Comparison of ENCODE assay signal across 27 cellular contexts in the genomic region with DNA sequence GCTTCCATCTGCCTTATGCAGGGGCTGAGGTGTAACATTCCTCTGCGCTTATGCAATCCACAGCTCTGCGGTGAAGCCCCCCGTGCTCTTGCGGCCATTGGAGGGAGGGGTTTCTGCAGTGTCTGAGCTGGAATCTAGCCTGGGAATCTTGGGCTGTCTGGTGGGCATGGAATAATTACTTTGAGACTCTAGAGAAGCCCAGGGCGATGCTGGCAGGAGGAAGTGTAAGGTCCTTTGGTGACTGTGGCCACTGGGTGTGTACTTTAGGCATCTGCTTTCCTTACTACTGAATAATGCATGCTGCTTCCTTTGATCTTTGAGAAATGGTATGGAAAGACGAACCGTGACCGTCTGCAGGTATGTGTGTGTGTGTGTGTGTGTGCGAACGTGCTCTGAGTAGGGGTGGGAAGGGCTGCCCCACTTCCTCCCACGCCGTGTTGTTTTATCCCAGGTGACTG.
DNase-seq lines count a peak whose midpoint lies in the region; ATAC-seq, FAIRE-seq and TF ChIP-seq lines count a peak whose summit lies in the region.
"Had no signal": no experiment of that assay in that cellular context is flagged by ENCODE, and none has a peak within 500 bp of the region (broad histone marks: within the 10 kb centered on the region; RNA-seq: fewer than 3 reads in every experiment).

No MANE protein-coding gene starts in this region.

- no peaks in the 10 kb centered on the region for H3K9me3 ChIP-seq in H1 (ENCODE audit: insufficient read depth in 2 of 2, low read depth in 1 of 2, low read length in 1 of 2)
- no peaks in the 10 kb centered on the region for H3K9me3 ChIP-seq in T-helper 17 cell (ENCODE audit: control insufficient read depth, low read length, poor library complexity, severe bottlenecking)
- H3K9me3 ChIP-seq: SK-N-SH, upper lobe of right lung had no signal

- no peak overlapping the region for H2BK15ac ChIP-seq in H1 (ENCODE audit: low read length)

- no peaks in the 10 kb centered on the region for H4K20me1 ChIP-seq in H1 (replicated peaks in 1 of 2; ENCODE audit: control insufficient read depth in 1 of 2, insufficient read depth in 2 of 2, low read length in 2 of 2)

- H3K14ac ChIP-seq in H1 (ENCODE audit: insufficient read length) = no peak overlapping the region

- intact Hi-C loops in Calu3 (cut with micrococcal nuclease; ENCODE audit: unreplicated experiment) (no loop called here), Right ventricle myocardium superior (cut with DNase I) (no loop called here)

- H3K4ac ChIP-seq in H1 (replicated peaks; ENCODE audit: insufficient read length, low read depth, low read length) = no peak overlapping the region

- H3K9me3 Mint-ChIP-seq in Calu3 (ENCODE audit: low read depth, unreplicated experiment) (no peaks in the 10 kb centered on the region), mesothelial cell of epicardium (no peaks in the 10 kb centered on the region)
- H3K9me3 Mint-ChIP-seq in T-helper 2 cell treated with Interferon-gamma antibody and Interleukin-4, amounts not matched to agents 5 μg/mL and 100 μg/mL, for 36 hours = no peaks in the 10 kb centered on the region
- H3K9me3 Mint-ChIP-seq: activated naive CD8-positive, alpha-beta T cell treated with anti-CD3 and anti-CD28 coated beads, Interleukin-2, amount 10 ng/mL, durations not matched to agents 7 days and 5 days; stimulated activated effector memory CD8-positive, alpha-beta T cell treated with anti-CD3 and anti-CD28 coated beads, Interleukin-12 subunit alpha, Interleukin-12 subunit beta, amount 100 ng/mL, for 72 hours had no signal

- no peak overlapping the region for H2BK20ac ChIP-seq in H1 (ENCODE audit: low read length)

- no peak overlapping the region for H2BK5ac ChIP-seq in H1 (ENCODE audit: low read depth, low read length)

- no peaks in the 10 kb centered on the region for H3K23me2 ChIP-seq in H1 (ENCODE audit: low read depth, low read length)

- POLR2A ChIA-PET in H1 (lab: Charles Lee; ENCODE audit: partially characterized antibody) = no interaction called here

- 89% methylated on average over 12 of the region's 12 CpGs; no CpG with 5 or more reads in 1 of the 2 experiments for WGBS in H1 (ENCODE audit: extremely low coverage in 1 of 2, insufficient coverage in 1 of 2, insufficient read length in 1 of 2, insufficient replicate concordance in 2 of 2, low coverage in 1 of 2, low lambda C conversion rate in 2 of 2, missing lambda C conversion rate in 1 of 2), 2 experiments

- no peak overlapping the region for H3K9ac ChIP-seq in H1 (replicated peaks in 1 of 4; ENCODE audit: extremely low read depth in 1 of 4, low read depth in 3 of 4, low read length in 3 of 4)
- H3K9ac ChIP-seq: parathyroid adenoma, SK-N-SH had no signal

- no peak for TF ChIP-seq EP300 in H1 (IDR thresholded peaks at IDR 0.05; ENCODE audit: borderline replicate concordance in 1 of 2, low read depth in 2 of 2, low read length in 2 of 2)

- H3K4me3 ChIP-seq in H1 (ENCODE audit: extremely low read depth in 1 of 4, insufficient read depth in 2 of 4, low read depth in 3 of 4, low read length in 4 of 4) = no peak overlapping the region
- no peak overlapping the region for H3K4me3 ChIP-seq in H7 (ENCODE audit: insufficient read depth, low read depth, low read length)
- H3K4me3 ChIP-seq: upper lobe of right lung had no signal

- H3K27me3 ChIP-seq in H1 (replicated peaks in 1 of 4; ENCODE audit: control insufficient read depth in 3 of 4, extremely low read depth in 1 of 4, insufficient read depth in 3 of 4, low read length in 3 of 4) = no peaks in the 10 kb centered on the region
- H3K27me3 ChIP-seq in H7 (ENCODE audit: control insufficient read depth, insufficient read depth, low read length) = no peaks in the 10 kb centered on the region
- H3K27me3 ChIP-seq: upper lobe of right lung had no signal

- ATAC-seq in Right ventricle myocardium superior (ENCODE audit: poor library complexity) (no peak), T-helper 17 cell (no peak)
- ATAC-seq: activated CD4-positive, alpha-beta T cell treated with anti-CD3 and anti-CD28 coated beads for 36 hours; sciatic nerve; stimulated activated effector memory CD8-positive, alpha-beta T cell treated with anti-CD3 and anti-CD28 coated beads, Interleukin-12 subunit alpha, Interleukin-12 subunit beta, amount 100 ng/mL, for 72 hours; upper lobe of right lung had no signal

- no peak overlapping the region for H3K56ac ChIP-seq in H1 (replicated peaks; ENCODE audit: insufficient read length, low read depth, low read length)

- no peak overlapping the region for H3K4me2 ChIP-seq in H1 (ENCODE audit: insufficient read depth in 1 of 2, low read depth in 2 of 2, low read length in 2 of 2)
- H3K4me2 ChIP-seq: SK-N-SH had no signal

- H3K23ac ChIP-seq in H1 (ENCODE audit: insufficient read length) = no peak overlapping the region

- H4K5ac ChIP-seq in H1 (ENCODE audit: insufficient read length, low read depth, low read length) = no peak overlapping the region

- H2BK120ac ChIP-seq in H1 (replicated peaks; ENCODE audit: low read depth, low read length) = no peak overlapping the region

- H3K4me1 Mint-ChIP-seq in Calu3 (ENCODE audit: low read depth, unreplicated experiment) (peaks cover 29% of the 10 kb centered on the region), mesothelial cell of epicardium (peaks cover 32% of the 10 kb centered on the region), T-helper 17 cell (peaks cover 5% of the 10 kb centered on the region)
- no peaks in the 10 kb centered on the region for H3K4me1 Mint-ChIP-seq in T-helper 2 cell treated with Interferon-gamma antibody and Interleukin-4, amounts not matched to agents 5 μg/mL and 100 μg/mL, for 36 hours (ENCODE audit: low read depth)
- H3K4me1 Mint-ChIP-seq: activated CD4-positive, alpha-beta T cell treated with anti-CD3 and anti-CD28 coated beads for 36 hours; stimulated activated effector memory CD8-positive, alpha-beta T cell treated with anti-CD3 and anti-CD28 coated beads, Interleukin-12 subunit alpha, Interleukin-12 subunit beta, amount 100 ng/mL, for 72 hours had no signal

- no peak overlapping the region; the same call in 1 of the 2 replicates for H4K8ac ChIP-seq in H1 (ENCODE audit: extremely low read depth, insufficient read depth, low read length)

- H3K79me2 ChIP-seq in H1 (ENCODE audit: control insufficient read depth in 1 of 2, insufficient read depth in 2 of 2, low read length in 2 of 2) = no peaks in the 10 kb centered on the region
- H3K79me2 ChIP-seq: parathyroid adenoma had no signal

- no peak for FAIRE-seq in H1 (lab: Jason Lieb, UNC)
- FAIRE-seq: astrocyte, islet of Langerhans had no signal

- TF ChIP-seq POLR2A in H1 (IDR thresholded peaks at IDR 0.05; ENCODE audit: control extremely low read depth in 1 of 2, low read depth in 2 of 2, low read length in 2 of 2) = no peak

- no peak overlapping the region for H3K18ac ChIP-seq in H1 (ENCODE audit: extremely low read depth, low read length)

- no peaks in the 10 kb centered on the region for H3K4me1 ChIP-seq in H1 (replicated peaks in 1 of 4; ENCODE audit: control insufficient read depth in 3 of 4, insufficient read depth in 4 of 4, low read length in 3 of 4)
- H3K4me1 ChIP-seq: parathyroid adenoma, upper lobe of right lung had no signal

- H2AK5ac ChIP-seq in H1 (ENCODE audit: low read depth, low read length) = 0 out of 2 replicates have a peak overlapping the region, but pooled peaks have one; percentile 28

- no peak for DNase-seq in Calu3
- peak; percentile 40 for DNase-seq in MV-4-11 (lab: John Stamatoyannopoulos, UW)
- no peak for DNase-seq in H1 (ENCODE audit: low read depth in 1 of 2, low spot score in 2 of 2)
- no peak for DNase-seq in mesothelial cell of epicardium (ENCODE audit: low spot score in 2 of 2, unreplicated experiment in 2 of 2)
- DNase-seq in T-helper 2 cell treated with Interferon-gamma antibody and Interleukin-4, amounts not matched to agents 5 μg/mL and 100 μg/mL, for 36 hours (ENCODE audit: low spot score) = no peak
- DNase-seq in Right ventricle myocardium superior = no peak
- no peak for DNase-seq in H7
- no peak for DNase-seq in T-helper 17 cell
- DNase-seq: activated CD4-positive, alpha-beta T cell treated with anti-CD3 and anti-CD28 coated beads for 36 hours; activated gamma-delta T cell; activated naive CD8-positive, alpha-beta T cell treated with anti-CD3 and anti-CD28 coated beads, Interleukin-2, amount 10 ng/mL, durations not matched to agents 7 days and 5 days; activated T-cell treated with anti-CD3 and anti-CD28 coated beads, Interleukin-2, amount 50 U/mL, for 1 hour; central memory CD4-positive, alpha-beta T cell; GF-D8; Kasumi-1; NCI-H1048; NCI-H187 treated with DMSO at 0.1 percent for 48 hours; SK-N-SH; stimulated activated CD4-positive, alpha-beta T cell treated with anti-CD3 and anti-CD28 coated beads, Interleukin-4, amount 100 ng/mL, for 24 hours; T-helper 2 cell; upper lobe of right lung had no signal

- H3K4me3 Mint-ChIP-seq in Calu3 (ENCODE audit: low read depth, unreplicated experiment) = no peak overlapping the region
- H3K4me3 Mint-ChIP-seq in mesothelial cell of epicardium = peak overlapping the region; percentile 30
- H3K4me3 Mint-ChIP-seq in T-helper 2 cell treated with Interferon-gamma antibody and Interleukin-4, amounts not matched to agents 5 μg/mL and 100 μg/mL, for 36 hours = no peak overlapping the region
- no peak overlapping the region for H3K4me3 Mint-ChIP-seq in T-helper 17 cell
- H3K4me3 Mint-ChIP-seq: activated CD4-positive, alpha-beta T cell treated with anti-CD3 and anti-CD28 coated beads for 36 hours; activated naive CD8-positive, alpha-beta T cell treated with anti-CD3 and anti-CD28 coated beads, Interleukin-2, amount 10 ng/mL, durations not matched to agents 7 days and 5 days; stimulated activated effector memory CD8-positive, alpha-beta T cell treated with anti-CD3 and anti-CD28 coated beads, Interleukin-12 subunit alpha, Interleukin-12 subunit beta, amount 100 ng/mL, for 72 hours had no signal

- H2AFZ ChIP-seq in H1 (ENCODE audit: low read length) = no peak overlapping the region
- H2AFZ ChIP-seq: parathyroid adenoma had no signal

- H3K36me3 Mint-ChIP-seq in Calu3 (ENCODE audit: insufficient read depth, unreplicated experiment) = peaks cover 5% of the 10 kb centered on the region
- H3K36me3 Mint-ChIP-seq in mesothelial cell of epicardium = no peaks in the 10 kb centered on the region
- no peaks in the 10 kb centered on the region for H3K36me3 Mint-ChIP-seq in T-helper 2 cell treated with Interferon-gamma antibody and Interleukin-4, amounts not matched to agents 5 μg/mL and 100 μg/mL, for 36 hours (ENCODE audit: low read depth)
- H3K36me3 Mint-ChIP-seq in T-helper 17 cell (ENCODE audit: low read depth) = peaks cover 2% of the 10 kb centered on the region
- H3K36me3 Mint-ChIP-seq: activated naive CD8-positive, alpha-beta T cell treated with anti-CD3 and anti-CD28 coated beads, Interleukin-2, amount 10 ng/mL, durations not matched to agents 7 days and 5 days; stimulated activated effector memory CD8-positive, alpha-beta T cell treated with anti-CD3 and anti-CD28 coated beads, Interleukin-12 subunit alpha, Interleukin-12 subunit beta, amount 100 ng/mL, for 72 hours had no signal

- H3K27me3 Mint-ChIP-seq in Calu3 (ENCODE audit: unreplicated experiment) (no peaks in the 10 kb centered on the region), mesothelial cell of epicardium (ENCODE audit: low read depth) (no peaks in the 10 kb centered on the region), T-helper 17 cell (peaks cover 35% of the 10 kb centered on the region)
- peaks cover 6% of the 10 kb centered on the region for H3K27me3 Mint-ChIP-seq in T-helper 2 cell treated with Interferon-gamma antibody and Interleukin-4, amounts not matched to agents 5 μg/mL and 100 μg/mL, for 36 hours (ENCODE audit: low read depth)

- TF ChIP-seq CTCF in Calu3 (IDR thresholded peaks at IDR 0.05; ENCODE audit: unreplicated experiment) (no peak), H1 (IDR thresholded peaks at IDR 0.05; ENCODE audit: control extremely low read depth in 1 of 3, insufficient read depth in 1 of 3, low read depth in 1 of 3, low read length in 3 of 3) (no peak), mesothelial cell of epicardium (IDR thresholded peaks at IDR 0.05; ENCODE audit: unreplicated experiment) (no peak)

- H3K27ac ChIP-seq in H1 (ENCODE audit: low read depth, low read length) = no peak overlapping the region
- H3K27ac ChIP-seq: parathyroid adenoma, RWPE1, upper lobe of right lung had no signal

- CTCF ChIA-PET in Calu3 (lab: Charles Lee) (no interaction called here), H1 (lab: Charles Lee; ENCODE audit: partially characterized antibody) (interaction anchor here (0.6 to 0.8 kb wide), 3 partner anchors 13 to 127 kb away, joined by 3 to 4 read pairs (median 4); no protein-coding TSS in a partner anchor)

- H3K79me1 ChIP-seq in H1 (ENCODE audit: low read depth, low read length) = no peaks in the 10 kb centered on the region; the same call in 1 of the 2 replicates

- H2BK12ac ChIP-seq in H1 (ENCODE audit: low read depth, low read length) = no peak overlapping the region

- H3K36me3 ChIP-seq in H1 (ENCODE audit: control insufficient read depth in 2 of 4, insufficient read depth in 4 of 4, low read length in 3 of 4) (no peaks in the 10 kb centered on the region), H7 (replicated peaks; ENCODE audit: control insufficient read depth, insufficient read depth, low read length) (no peaks in the 10 kb centered on the region)
- H3K36me3 ChIP-seq: upper lobe of right lung had no signal

- BruUV-seq in Calu3 (replicated peaks; lab: Mats Ljungman, UMichigan) = no TSS peak

- no peak for TF ChIP-seq RAD21 in H1 (IDR thresholded peaks at IDR 0.05 in 1 of 2, conservative IDR thresholded peaks at IDR 0.05 in 1 of 2; ENCODE audit: low read depth in 2 of 2, low read length in 2 of 2)

- H4K91ac ChIP-seq in H1 (replicated peaks; ENCODE audit: insufficient read length, low read length) = no peak overlapping the region

- H3K27ac Mint-ChIP-seq in Calu3 (ENCODE audit: unreplicated experiment) = peak overlapping the region; percentile 8
- peak overlapping the region; percentile 83 for H3K27ac Mint-ChIP-seq in mesothelial cell of epicardium
- no peak overlapping the region for H3K27ac Mint-ChIP-seq in T-helper 2 cell treated with Interferon-gamma antibody and Interleukin-4, amounts not matched to agents 5 μg/mL and 100 μg/mL, for 36 hours
- H3K27ac Mint-ChIP-seq in T-helper 17 cell = no peak overlapping the region
- H3K27ac Mint-ChIP-seq: activated CD4-positive, alpha-beta T cell treated with anti-CD3 and anti-CD28 coated beads for 36 hours; activated naive CD8-positive, alpha-beta T cell treated with anti-CD3 and anti-CD28 coated beads, Interleukin-2, amount 10 ng/mL, durations not matched to agents 7 days and 5 days; stimulated activated effector memory CD8-positive, alpha-beta T cell treated with anti-CD3 and anti-CD28 coated beads, Interleukin-12 subunit alpha, Interleukin-12 subunit beta, amount 100 ng/mL, for 72 hours had no signal

Comparison
In these comparisons a context has a peak if more than half of its experiments do, and no peak if none do; other contexts are left out.
1. H3K27ac Mint-ChIP-seq: peak in Calu3 (single experiment) and mesothelial cell of epicardium (single experiment); none in T-helper 2 cell treated with Interferon-gamma antibody and Interleukin-4, amounts not matched to agents 5 μg/mL and 100 μg/mL, for 36 hours (single experiment) and T-helper 17 cell (single experiment).